Comparison of ENCODE assay signal across 16 cellular contexts in the genomic region with DNA sequence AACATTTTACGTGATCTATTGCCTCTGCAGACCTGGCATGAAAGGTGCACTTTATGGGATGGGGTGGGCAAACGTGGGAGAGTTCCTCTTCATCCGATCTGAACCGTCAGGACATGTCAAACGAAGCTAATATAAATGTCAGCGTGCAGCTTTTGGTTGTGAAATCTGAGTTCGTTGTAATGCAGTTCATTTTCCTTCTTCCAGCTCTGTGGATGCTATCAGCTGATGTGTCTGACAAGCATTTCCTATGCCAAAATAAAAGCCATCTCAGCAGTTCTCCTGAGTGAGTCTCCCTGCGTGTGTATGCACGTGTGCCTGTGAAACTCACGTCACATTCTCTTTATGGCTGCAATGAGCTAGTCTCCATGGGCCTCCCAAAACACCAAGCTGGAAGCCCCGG.
"Had no signal": no experiment of that assay in that cellular context is flagged by ENCODE, and none has a peak within 500 bp of the region (broad histone marks: within the 10 kb centered on the region; RNA-seq: fewer than 3 reads in every experiment).

No MANE protein-coding gene starts in this region.

- H3K27me3 ChIP-seq: ovary, tibial nerve, uterus had no signal

- H3K27ac ChIP-seq: gastroesophageal sphincter, heart right ventricle, ovary, tibial nerve, uterus had no signal

- H3K36me3 ChIP-seq: gastroesophageal sphincter, heart right ventricle, ovary, tibial nerve, uterus had no signal

- H3K9me3 ChIP-seq: gastroesophageal sphincter, heart right ventricle, ovary, uterus had no signal

- H3K4me1 ChIP-seq: gastroesophageal sphincter, heart right ventricle, tibial nerve, uterus had no signal

- DNase-seq: activated B cell treated with CpG ODN at 0.5 μM for 24 hours; activated CD4-positive, alpha-beta T cell treated with anti-CD3 and anti-CD28 coated beads, Interleukin-2, amount 10 ng/mL, durations not matched to agents 24 days and 14 days; activated CD8-positive, alpha-beta memory T cell treated with anti-CD3 and anti-CD28 coated beads for 24 hours; activated naive CD8-positive, alpha-beta T cell treated with anti-CD3 and anti-CD28 coated beads, Interleukin-2, amount 10 ng/mL, durations not matched to agents 7 days and 5 days; effector memory CD8-positive, alpha-beta T cell; heart right ventricle; nephron progenitor cell; ovary; stimulated activated CD4-positive, alpha-beta T cell treated with anti-CD3 and anti-CD28 coated beads, Interleukin-15, amount 100 ng/mL, for 24 hours; stimulated activated CD4-positive, alpha-beta T cell treated with anti-CD3 and anti-CD28 coated beads, Interleukin-4, amount 100 ng/mL, for 1 hour; stimulated activated naive CD4-positive, alpha-beta T cell; substantia nigra; T-helper 2 cell had no signal

- H3K4me3 ChIP-seq: gastroesophageal sphincter, heart right ventricle, ovary, tibial nerve, uterus had no signal
